In genomic region chr1:70372426-70372825, GRCh38 we compare ENCODE assay signal across 17 cellular contexts. TPM values are rescaled to one million over a fixed set of nuclear protein-coding genes. Genes with fewer than 3 reads are reported as not detected.
DNase-seq lines count a peak whose midpoint lies in the region; ATAC-seq and TF ChIP-seq lines count a peak whose summit lies in the region.
"Had no signal": no experiment of that assay in that cellular context is flagged by ENCODE, and none has a peak within 500 bp of the region (broad histone marks: within the 10 kb centered on the region; RNA-seq: fewer than 3 reads in every experiment).

No MANE protein-coding gene starts in this region.

- H3F3A ChIP-seq in GM23338 (replicated peaks; ENCODE audit: low read depth) (no peaks in the 10 kb centered on the region), PC-3 (ENCODE audit: low read length, unreplicated experiment) (peaks cover 5% of the 10 kb centered on the region)

- H2BK5ac ChIP-seq in mesendoderm (ENCODE audit: low read length) = no peak overlapping the region

- H3K27me3 ChIP-seq in GM23338 (ENCODE audit: insufficient read depth) (no peaks in the 10 kb centered on the region), PC-3 (ENCODE audit: low read length) (no peaks in the 10 kb centered on the region), mesendoderm (ENCODE audit: insufficient read depth, low read length, poor library complexity) (no peaks in the 10 kb centered on the region), tibial artery (no peaks in the 10 kb centered on the region)
- H3K27me3 ChIP-seq: BLaER1 treated with 17β-estradiol and CSF1 and Interleukin-3, amounts not matched to agents 10 nM and 100 nM had no signal

- no CpG with 5 or more reads among the region's 4 CpGs for WGBS in mesendoderm (ENCODE audit: extremely low coverage, insufficient coverage, low lambda C conversion rate)

- no peaks in the 10 kb centered on the region for H3K9me3 ChIP-seq in PC-3 (ENCODE audit: low read length)
- no peaks in the 10 kb centered on the region for H3K9me3 ChIP-seq in tibial artery
- H3K9me3 ChIP-seq: A549; BLaER1 treated with 17β-estradiol and CSF1 and Interleukin-3, amounts not matched to agents 10 nM and 100 nM; Caco-2 had no signal

- no peak overlapping the region for H2AK5ac ChIP-seq in mesendoderm (ENCODE audit: low read length)

- peak overlapping the region; percentile 5 for H3K18ac ChIP-seq in mesendoderm (ENCODE audit: low read length)

- H3K4me1 ChIP-seq in GM23338 (ENCODE audit: insufficient read depth) = peaks cover 19% of the 10 kb centered on the region
- peaks cover 50% of the 10 kb centered on the region for H3K4me1 ChIP-seq in PC-3 (ENCODE audit: insufficient read depth, low read length)
- H3K4me1 ChIP-seq in mesendoderm (ENCODE audit: control insufficient read depth, low read depth, low read length) = peaks cover 12% of the 10 kb centered on the region
- H3K4me1 ChIP-seq in tibial artery = no peaks in the 10 kb centered on the region
- H3K4me1 ChIP-seq: A549, Caco-2 had no signal

- H3K27me3 Mint-ChIP-seq in GM23338 (ENCODE audit: insufficient read depth, low read depth, poor library complexity) = peaks cover 2% of the 10 kb centered on the region
- H3K27me3 Mint-ChIP-seq: B cell; CD4-positive, alpha-beta T cell had no signal

- TF ChIP-seq CTCF in GM23338 (conservative IDR thresholded peaks at IDR 0.05; ENCODE audit: low read depth in 2 of 2) (no peak), PC-3 (conservative IDR thresholded peaks at IDR 0.05; ENCODE audit: low read depth, low read length) (no peak), tibial artery (IDR thresholded peaks at IDR 0.05) (no peak)

- no peak overlapping the region for H3K27ac Mint-ChIP-seq in GM23338
- H3K27ac Mint-ChIP-seq: B cell; CD4-positive, alpha-beta T cell; CD8-positive, alpha-beta T cell had no signal

- no peaks in the 10 kb centered on the region; the same call in 2 of the 3 replicates for H3K36me3 Mint-ChIP-seq in GM23338 (ENCODE audit: low read depth)
- H3K36me3 Mint-ChIP-seq: CD8-positive, alpha-beta T cell had no signal

- H4K8ac ChIP-seq in mesendoderm (ENCODE audit: low read depth, low read length) = no peak overlapping the region

- peak overlapping the region; percentile 93; the same call in 1 of the 2 replicates for H3K27ac ChIP-seq in GM23338 (ENCODE audit: low read depth)
- H3K27ac ChIP-seq in PC-3 (ENCODE audit: low read length) = peak overlapping the region; percentile 99
- no peak overlapping the region for H3K27ac ChIP-seq in mesendoderm (ENCODE audit: low read depth, low read length)
- no peak overlapping the region for H3K27ac ChIP-seq in tibial artery
- H3K27ac ChIP-seq: 22Rv1; A549; BLaER1 treated with 17β-estradiol and CSF1 and Interleukin-3, amounts not matched to agents 10 nM and 100 nM; C4-2B had no signal

- H3K9me3 Mint-ChIP-seq in GM23338 = no peaks in the 10 kb centered on the region
- H3K9me3 Mint-ChIP-seq: CD4-positive, alpha-beta T cell; CD8-positive, alpha-beta T cell had no signal

- intact Hi-C loops in PC-3 (cut with micrococcal nuclease) = loop anchor here (1.0 to 2.0 kb wide), 2 partner anchors 14 to 39 kb away; partner anchors contain the start of gene CTH
- intact Hi-C loops in tibial artery (cut with DNase I; ENCODE audit: low total_unique reads) = no loop called here

- H3K4me2 ChIP-seq in GM23338 (peak overlapping the region; percentile 9; the same call in 1 of the 2 replicates), PC-3 (ENCODE audit: low read length) (peak overlapping the region; percentile 69), mesendoderm (ENCODE audit: low read length) (no peak overlapping the region)
- H3K4me2 ChIP-seq: A549; BLaER1 treated with 17β-estradiol and CSF1 and Interleukin-3, amounts not matched to agents 10 nM and 100 nM had no signal

- H3K9me2 ChIP-seq in GM23338 (ENCODE audit: insufficient read depth) (no peaks in the 10 kb centered on the region; the same call in 1 of the 2 replicates), PC-3 (replicated peaks; ENCODE audit: low read length) (no peaks in the 10 kb centered on the region)

- 0 out of 2 replicates have a peak overlapping the region, but pooled peaks have one; percentile 3 for H2AFZ ChIP-seq in GM23338
- H2AFZ ChIP-seq in PC-3 (ENCODE audit: low read length) = peak overlapping the region; percentile 60

- no peaks in the 10 kb centered on the region for H4K20me1 ChIP-seq in GM23338 (replicated peaks; ENCODE audit: insufficient read depth)
- H4K20me1 ChIP-seq in PC-3 (ENCODE audit: low read length) = no peaks in the 10 kb centered on the region
- H4K20me1 ChIP-seq: BLaER1 treated with 17β-estradiol and CSF1 and Interleukin-3, amounts not matched to agents 10 nM and 100 nM had no signal

- no peak overlapping the region for H3K23ac ChIP-seq in mesendoderm (ENCODE audit: low read length)

- no peak overlapping the region for H3K4me3 Mint-ChIP-seq in GM23338
- H3K4me3 Mint-ChIP-seq: B cell; CD4-positive, alpha-beta T cell; CD8-positive, alpha-beta T cell had no signal

- H4K5ac ChIP-seq in mesendoderm (ENCODE audit: low read length) = no peak overlapping the region

- H3K79me1 ChIP-seq in mesendoderm (ENCODE audit: low read length) = no peaks in the 10 kb centered on the region

- no peaks in the 10 kb centered on the region for H3K79me2 ChIP-seq in GM23338 (replicated peaks; ENCODE audit: insufficient read depth)
- H3K79me2 ChIP-seq in PC-3 (ENCODE audit: low read length) = no peaks in the 10 kb centered on the region
- H3K79me2 ChIP-seq in mesendoderm (ENCODE audit: control insufficient read depth, insufficient read depth, low read length) = no peaks in the 10 kb centered on the region

- ATAC-seq in GM23338 = no peak
- peak; percentile 78 for ATAC-seq in PC-3
- ATAC-seq: A549; CD8-positive, alpha-beta T cell had no signal

- H3K36me3 ChIP-seq in GM23338 (ENCODE audit: insufficient read depth) (no peaks in the 10 kb centered on the region), PC-3 (ENCODE audit: low read depth, low read length) (no peaks in the 10 kb centered on the region), mesendoderm (ENCODE audit: control insufficient read depth, insufficient read depth, low read length) (no peaks in the 10 kb centered on the region), tibial artery (peaks cover 0 to 38% (median 9%) of the 10 kb centered on the region in 3 donors)

- H3K4me3 ChIP-seq in GM23338 (no peak overlapping the region), PC-3 (ENCODE audit: low read length) (peak overlapping the region; percentile 27; the same call in 1 of the 2 replicates), mesendoderm (ENCODE audit: low read length) (no peak overlapping the region), tibial artery (no peak overlapping the region)
- H3K4me3 ChIP-seq: A549; BLaER1 treated with 17β-estradiol and CSF1 and Interleukin-3, amounts not matched to agents 10 nM and 100 nM had no signal

- CTCF ChIA-PET in PC-3 (lab: Charles Lee) = no interaction called here

- peak overlapping the region; percentile 54 for H2BK120ac ChIP-seq in mesendoderm (ENCODE audit: low read depth, low read length)

- POLR2A ChIA-PET in PC-3 (lab: Charles Lee; ENCODE audit: unreplicated experiment) = interaction anchor here (0.6 to 1.0 kb wide), 2 partner anchors 18 to 39 kb away, joined by 4 read pairs; partner anchors contain the start of genes ANKRD13C and CTH

- H3K9ac ChIP-seq in PC-3 (ENCODE audit: low read length) = peak overlapping the region; percentile 79
- no peak overlapping the region for H3K9ac ChIP-seq in mesendoderm (ENCODE audit: low read length)
- H3K9ac ChIP-seq: BLaER1 treated with 17β-estradiol and CSF1 and Interleukin-3, amounts not matched to agents 10 nM and 100 nM had no signal

- H3K4ac ChIP-seq in mesendoderm (ENCODE audit: low read depth, low read length) = no peak overlapping the region

- DNase-seq in GM23338 (ENCODE audit: low spot score) (no peak), PC-3 (peak; percentile 81), mesendoderm (no peak), tibial artery (no peak), mesenteric fat pad (ENCODE audit: low spot score) (no peak)
- DNase-seq: AML-193; Caco-2; Calu3; CD4-positive, alpha-beta T cell; CD8-positive, alpha-beta T cell; DMS79 treated with DMSO at 0.1 percent for 48 hours; GF-D8 had no signal

- H2BK15ac ChIP-seq in mesendoderm (replicated peaks; ENCODE audit: low read depth) = no peak overlapping the region

- BruUV-seq in PC-3 (replicated peaks; lab: Mats Ljungman, UMichigan) = no TSS peak

- H3K4me1 Mint-ChIP-seq in GM23338 = peaks cover 15% of the 10 kb centered on the region
- H3K4me1 Mint-ChIP-seq: B cell had no signal

- H3K56ac ChIP-seq in mesendoderm (ENCODE audit: low read length) = peak overlapping the region; percentile 17

TF ChIP-seq in GM23338, 12 proteins besides CTCF, POLR2A, EP300 and RAD21 (continues in another document):
- no peak for TF ChIP-seq NANOG (IDR thresholded peaks at IDR 0.05; ENCODE audit: borderline replicate concordance)
- no peak for TF ChIP-seq ZNF114 (CRISPR knock-in tag; IDR thresholded peaks at IDR 0.05)
- no peak for TF ChIP-seq CREB1 (CRISPR knock-in tag; IDR thresholded peaks at IDR 0.05; ENCODE audit: low read depth)
- no peak for TF ChIP-seq ZNF331 (CRISPR knock-in tag; IDR thresholded peaks at IDR 0.05; ENCODE audit: low read depth)
- TF ChIP-seq, protein P1, sequence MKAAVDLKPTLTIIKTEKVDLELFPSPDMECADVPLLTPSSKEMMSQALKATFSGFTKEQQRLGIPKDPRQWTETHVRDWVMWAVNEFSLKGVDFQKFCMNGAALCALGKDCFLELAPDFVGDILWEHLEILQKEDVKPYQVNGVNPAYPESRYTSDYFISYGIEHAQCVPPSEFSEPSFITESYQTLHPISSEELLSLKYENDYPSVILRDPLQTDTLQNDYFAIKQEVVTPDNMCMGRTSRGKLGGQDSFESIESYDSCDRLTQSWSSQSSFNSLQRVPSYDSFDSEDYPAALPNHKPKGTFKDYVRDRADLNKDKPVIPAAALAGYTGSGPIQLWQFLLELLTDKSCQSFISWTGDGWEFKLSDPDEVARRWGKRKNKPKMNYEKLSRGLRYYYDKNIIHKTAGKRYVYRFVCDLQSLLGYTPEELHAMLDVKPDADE (IDR thresholded peaks at IDR 0.05) = no peak
- TF ChIP-seq JUNB (IDR thresholded peaks at IDR 0.05; ENCODE audit: unreplicated experiment) = no peak
- no peak for TF ChIP-seq POLR2AphosphoS5 (IDR thresholded peaks at IDR 0.05; ENCODE audit: low read depth)

RNA-seq across cellular contexts. Expression of gene ANKRD13C, which starts 17.9 kb away (rescaled TPM):
- total RNA-seq in GM23338 (2014; rRNA removed; shearing (Covaris generic)) = 22.6 and 32.5 TPM in 2 replicates
- 10.4 and 12.3 TPM in 2 replicates for polyA plus RNA-seq in GM23338 (2016; fragmentation: Nextera tagmentation; extraction: Ambion mirVana)
- total RNA-seq in PC-3 (2014; rRNA removed) = 38.0 and 41.5 TPM in 2 replicates
- 19.4 TPM for polyA plus RNA-seq in mesendoderm (2013, experiment 1 of 2)
- polyA plus RNA-seq in mesendoderm (2013, experiment 2 of 2) = 18.5 TPM
- total RNA-seq in mesenteric fat pad = 21.6 TPM

RNA-seq across cellular contexts. Expression of gene CTH, which starts 38.6 kb away (rescaled TPM):
- 34.3 and 35.9 TPM in 2 replicates for total RNA-seq in GM23338 (2014; rRNA removed; shearing (Covaris generic))
- polyA plus RNA-seq in GM23338 (2016; fragmentation: Nextera tagmentation; extraction: Ambion mirVana) = 25.3 and 31.0 TPM in 2 replicates
- total RNA-seq in PC-3 (2014; rRNA removed) (8.5 and 13.2 TPM in 2 replicates), mesenteric fat pad (2.5 TPM)
- 18.5 TPM for polyA plus RNA-seq in mesendoderm (2013, experiment 1 of 2)
- polyA plus RNA-seq in mesendoderm (2013, experiment 2 of 2) = 20.1 TPM

Comparison
In these comparisons a context has a peak if more than half of its experiments do, and no peak if none do; other contexts are left out.
1. H3K27ac ChIP-seq: peak in GM23338 (single experiment) and PC-3 (single experiment); none in mesendoderm (single experiment) and tibial artery (0 of 2).